31 cellular contexts compared by ENCODE assay signal in the genomic region with DNA sequence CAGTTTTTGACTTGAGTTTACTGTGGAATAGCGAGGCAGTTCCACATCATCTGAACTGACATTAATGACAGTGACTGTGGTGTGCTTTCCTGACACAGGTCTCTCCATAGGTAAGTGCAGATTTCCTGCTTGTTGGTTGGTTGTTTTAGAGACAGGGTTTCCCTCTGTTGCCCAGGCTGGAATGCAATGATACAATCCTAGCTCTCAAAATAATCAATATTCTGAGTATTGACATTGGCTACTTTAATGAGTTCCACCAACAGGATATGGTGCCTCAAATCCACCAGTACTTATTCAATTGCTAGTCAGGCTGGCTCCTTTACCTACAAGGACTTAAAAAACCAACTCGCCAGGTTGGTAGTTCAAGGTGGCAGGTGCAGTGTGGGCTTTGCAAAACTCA.
A peak's percentile ranks its signal among the peaks of the same experiment; 100 is the strongest.
DNase-seq lines count a peak whose midpoint lies in the region; ATAC-seq and TF ChIP-seq lines count a peak whose summit lies in the region.
"Had no signal": no experiment of that assay in that cellular context is flagged by ENCODE, and none has a peak within 500 bp of the region (broad histone marks: within the 10 kb centered on the region; RNA-seq: fewer than 3 reads in every experiment).

No MANE protein-coding gene starts in this region.

- H3K4me3 ChIP-seq in GM06990 (replicated peaks; ENCODE audit: low read depth, low read length), result peak overlapping the region; percentile 4; the same call in 1 of the 2 replicates
- H3K4me3 ChIP-seq in liver (ENCODE audit: low read depth in 1 of 3, low read length in 3 of 3), result no peak overlapping the region
- H3K4me3 ChIP-seq in A673 (ENCODE audit: low read depth, low read length, poor library complexity, severe bottlenecking), result no peak overlapping the region
- H3K4me3 ChIP-seq: body of pancreas, esophagus muscularis mucosa, heart left ventricle, lower lobe of right lung, prostate gland, SJCRH30, tibial nerve had no signal

- H3K4me1 ChIP-seq in liver (ENCODE audit: control insufficient read depth in 4 of 4, insufficient read depth in 4 of 4, low read length in 3 of 4), result peaks cover 1 to 11% (median 9%) of the 10 kb centered on the region in 4 donors
- no peaks in the 10 kb centered on the region for H3K4me1 ChIP-seq in A673 (ENCODE audit: insufficient read depth, low read length, poor library complexity, severe bottlenecking)
- H3K4me1 ChIP-seq: prostate gland, SJCRH30 had no signal

- ATAC-seq in HG03520 (IDR thresholded peaks at IDR 0.05; ENCODE audit: unreplicated experiment), result no peak
- ATAC-seq: body of pancreas, lower lobe of right lung had no signal

- DNase-seq in GM06990 (ENCODE audit: extremely low read depth, insufficient read length) (no peak), HuH-7.5 (ENCODE audit: low spot score) (peak; percentile 32), DMS 273 treated with DMSO at 0.1 percent for 48 hours (lab: John Stamatoyannopoulos, UW) (no peak), A673 (ENCODE audit: low spot score) (no peak)
- DNase-seq: activated CD4-positive, alpha-beta T cell treated with anti-CD3 and anti-CD28 coated beads for 48 hours; activated CD8-positive, alpha-beta memory T cell treated with anti-CD3 and anti-CD28 coated beads for 24 hours; activated naive CD4-positive, alpha-beta T cell treated with anti-CD3 and anti-CD28 coated beads, Interleukin-2, amount 50 U/mL, for 16 hours; activated T-cell treated with anti-CD3 and anti-CD28 coated beads for 4 hours; body of pancreas; Calu3; cerebellar nuclear complex; dermis blood vessel endothelial cell; DMS79 treated with DMSO at 0.1 percent for 48 hours; GF-D8; GOT3; heart left ventricle; lower lobe of right lung; midbrain; naive B cell; NCI-H1048; NCI-H1694; SJCRH30; stimulated activated CD4-positive, alpha-beta T cell treated with anti-CD3 and anti-CD28 coated beads, Interleukin-4, amount 100 ng/mL, for 1 hour; SW 1271; T-helper 9 cell had no signal

- intact Hi-C loops in A673 (cut with micrococcal nuclease; ENCODE audit: unreplicated experiment), result no loop called here

- no peaks in the 10 kb centered on the region for H3K27me3 ChIP-seq in GM06990 (replicated peaks; ENCODE audit: control insufficient read depth, insufficient read depth, low read length)
- H3K27me3 ChIP-seq in liver (ENCODE audit: control insufficient read depth in 4 of 4, insufficient read depth in 4 of 4, low read length in 3 of 4), result no peaks in the 10 kb centered on the region
- no peaks in the 10 kb centered on the region for H3K27me3 ChIP-seq in A673 (replicated peaks; ENCODE audit: insufficient read depth, low read depth, low read length, poor library complexity)
- H3K27me3 ChIP-seq: body of pancreas, esophagus muscularis mucosa, heart left ventricle, SJCRH30, tibial nerve had no signal

- WGBS in liver, result 71% methylated on average over 2 of the region's 2 CpGs

- no peak for TF ChIP-seq RAD21 in liver (IDR thresholded peaks at IDR 0.05)

- H3K9me3 ChIP-seq in liver (ENCODE audit: control insufficient read depth in 4 of 4, low read length in 3 of 4) (no peaks in the 10 kb centered on the region), A673 (ENCODE audit: low read depth, low read length, poor library complexity, severe bottlenecking) (no peaks in the 10 kb centered on the region)
- H3K9me3 ChIP-seq: body of pancreas, esophagus muscularis mucosa, heart left ventricle, lower lobe of right lung, prostate gland, SJCRH30, tibial nerve had no signal

- CTCF ChIA-PET in A673 (lab: Charles Lee), result no interaction called here

- POLR2A ChIA-PET in A673 (lab: Charles Lee; ENCODE audit: low non-redundant PET), result no interaction called here

- 0 out of 2 replicates have a peak overlapping the region, but pooled peaks have one; percentile 18 for H3K27ac ChIP-seq in VCaP
- H3K27ac ChIP-seq in liver (ENCODE audit: low read depth in 1 of 2, low read length in 2 of 2), result no peak overlapping the region
- no peak overlapping the region for H3K27ac ChIP-seq in A673 (ENCODE audit: low read depth, low read length, poor library complexity, severe bottlenecking)
- H3K27ac ChIP-seq: body of pancreas, esophagus muscularis mucosa, lower lobe of right lung, prostate gland, SJCRH30, tibial nerve had no signal

- BruUV-seq in A673 (replicated peaks; lab: Mats Ljungman, UMichigan), result no TSS peak

- TF ChIP-seq CTCF in GM06990 (IDR thresholded peaks at IDR 0.05; ENCODE audit: insufficient read depth, low read length, poor library complexity, severe bottlenecking) (no peak), VCaP (conservative IDR thresholded peaks at IDR 0.05) (no peak), liver (IDR thresholded peaks at IDR 0.05; ENCODE audit: low read depth, low read length, missing input control) (no peak), A673 (conservative IDR thresholded peaks at IDR 0.05; ENCODE audit: low read depth, low read length) (no peak)

- H3K9ac ChIP-seq in liver (ENCODE audit: low read depth in 1 of 2, low read length in 2 of 2), result no peak overlapping the region

- H3K36me3 ChIP-seq in GM06990 (ENCODE audit: control insufficient read depth, insufficient read depth, low read length), result no peaks in the 10 kb centered on the region
- no peaks in the 10 kb centered on the region for H3K36me3 ChIP-seq in liver (ENCODE audit: control insufficient read depth in 4 of 4, insufficient read depth in 3 of 4, low read depth in 1 of 4, low read length in 3 of 4)
- H3K36me3 ChIP-seq in A673 (ENCODE audit: insufficient read depth, low read length, poor library complexity, severe bottlenecking), result no peaks in the 10 kb centered on the region
- H3K36me3 ChIP-seq: lower lobe of right lung, prostate gland had no signal

TF ChIP-seq in liver, 16 proteins besides CTCF, POLR2A, EP300 and RAD21:
- TF ChIP-seq FOXA2 (IDR thresholded peaks at IDR 0.05), result peak; percentile 80
- TF ChIP-seq HNF4G (IDR thresholded peaks at IDR 0.05), result no peak
- TF ChIP-seq, protein P1, sequence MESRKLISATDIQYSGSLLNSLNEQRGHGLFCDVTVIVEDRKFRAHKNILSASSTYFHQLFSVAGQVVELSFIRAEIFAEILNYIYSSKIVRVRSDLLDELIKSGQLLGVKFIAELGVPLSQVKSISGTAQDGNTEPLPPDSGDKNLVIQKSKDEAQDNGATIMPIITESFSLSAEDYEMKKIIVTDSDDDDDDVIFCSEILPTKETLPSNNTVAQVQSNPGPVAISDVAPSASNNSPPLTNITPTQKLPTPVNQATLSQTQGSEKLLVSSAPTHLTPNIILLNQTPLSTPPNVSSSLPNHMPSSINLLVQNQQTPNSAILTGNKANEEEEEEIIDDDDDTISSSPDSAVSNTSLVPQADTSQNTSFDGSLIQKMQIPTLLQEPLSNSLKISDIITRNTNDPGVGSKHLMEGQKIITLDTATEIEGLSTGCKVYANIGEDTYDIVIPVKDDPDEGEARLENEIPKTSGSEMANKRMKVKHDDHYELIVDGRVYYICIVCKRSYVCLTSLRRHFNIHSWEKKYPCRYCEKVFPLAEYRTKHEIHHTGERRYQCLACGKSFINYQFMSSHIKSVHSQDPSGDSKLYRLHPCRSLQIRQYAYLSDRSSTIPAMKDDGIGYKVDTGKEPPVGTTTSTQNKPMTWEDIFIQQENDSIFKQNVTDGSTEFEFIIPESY (IDR thresholded peaks at IDR 0.05), result no peak
- no peak for TF ChIP-seq HNF4A (conservative IDR thresholded peaks at IDR 0.05)
- no peak for TF ChIP-seq GABPA (IDR thresholded peaks at IDR 0.05 in 1 of 2, conservative IDR thresholded peaks at IDR 0.05 in 1 of 2)
- TF ChIP-seq, protein P2, sequence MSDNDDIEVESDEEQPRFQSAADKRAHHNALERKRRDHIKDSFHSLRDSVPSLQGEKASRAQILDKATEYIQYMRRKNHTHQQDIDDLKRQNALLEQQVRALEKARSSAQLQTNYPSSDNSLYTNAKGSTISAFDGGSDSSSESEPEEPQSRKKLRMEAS (IDR thresholded peaks at IDR 0.05), result no peak
- peak; percentile 40 for TF ChIP-seq SP1 (IDR thresholded peaks at IDR 0.05)
- TF ChIP-seq, protein P3, sequence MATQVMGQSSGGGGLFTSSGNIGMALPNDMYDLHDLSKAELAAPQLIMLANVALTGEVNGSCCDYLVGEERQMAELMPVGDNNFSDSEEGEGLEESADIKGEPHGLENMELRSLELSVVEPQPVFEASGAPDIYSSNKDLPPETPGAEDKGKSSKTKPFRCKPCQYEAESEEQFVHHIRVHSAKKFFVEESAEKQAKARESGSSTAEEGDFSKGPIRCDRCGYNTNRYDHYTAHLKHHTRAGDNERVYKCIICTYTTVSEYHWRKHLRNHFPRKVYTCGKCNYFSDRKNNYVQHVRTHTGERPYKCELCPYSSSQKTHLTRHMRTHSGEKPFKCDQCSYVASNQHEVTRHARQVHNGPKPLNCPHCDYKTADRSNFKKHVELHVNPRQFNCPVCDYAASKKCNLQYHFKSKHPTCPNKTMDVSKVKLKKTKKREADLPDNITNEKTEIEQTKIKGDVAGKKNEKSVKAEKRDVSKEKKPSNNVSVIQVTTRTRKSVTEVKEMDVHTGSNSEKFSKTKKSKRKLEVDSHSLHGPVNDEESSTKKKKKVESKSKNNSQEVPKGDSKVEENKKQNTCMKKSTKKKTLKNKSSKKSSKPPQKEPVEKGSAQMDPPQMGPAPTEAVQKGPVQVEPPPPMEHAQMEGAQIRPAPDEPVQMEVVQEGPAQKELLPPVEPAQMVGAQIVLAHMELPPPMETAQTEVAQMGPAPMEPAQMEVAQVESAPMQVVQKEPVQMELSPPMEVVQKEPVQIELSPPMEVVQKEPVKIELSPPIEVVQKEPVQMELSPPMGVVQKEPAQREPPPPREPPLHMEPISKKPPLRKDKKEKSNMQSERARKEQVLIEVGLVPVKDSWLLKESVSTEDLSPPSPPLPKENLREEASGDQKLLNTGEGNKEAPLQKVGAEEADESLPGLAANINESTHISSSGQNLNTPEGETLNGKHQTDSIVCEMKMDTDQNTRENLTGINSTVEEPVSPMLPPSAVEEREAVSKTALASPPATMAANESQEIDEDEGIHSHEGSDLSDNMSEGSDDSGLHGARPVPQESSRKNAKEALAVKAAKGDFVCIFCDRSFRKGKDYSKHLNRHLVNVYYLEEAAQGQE (IDR thresholded peaks at IDR 0.05), result no peak
- TF ChIP-seq, protein P4, sequence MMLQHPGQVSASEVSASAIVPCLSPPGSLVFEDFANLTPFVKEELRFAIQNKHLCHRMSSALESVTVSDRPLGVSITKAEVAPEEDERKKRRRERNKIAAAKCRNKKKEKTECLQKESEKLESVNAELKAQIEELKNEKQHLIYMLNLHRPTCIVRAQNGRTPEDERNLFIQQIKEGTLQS (IDR thresholded peaks at IDR 0.05), result no peak
- peak; percentile 12 for TF ChIP-seq FOXA1 (IDR thresholded peaks at IDR 0.05)
